ENCODE assay signal across 1 cellular context in the genomic region with DNA sequence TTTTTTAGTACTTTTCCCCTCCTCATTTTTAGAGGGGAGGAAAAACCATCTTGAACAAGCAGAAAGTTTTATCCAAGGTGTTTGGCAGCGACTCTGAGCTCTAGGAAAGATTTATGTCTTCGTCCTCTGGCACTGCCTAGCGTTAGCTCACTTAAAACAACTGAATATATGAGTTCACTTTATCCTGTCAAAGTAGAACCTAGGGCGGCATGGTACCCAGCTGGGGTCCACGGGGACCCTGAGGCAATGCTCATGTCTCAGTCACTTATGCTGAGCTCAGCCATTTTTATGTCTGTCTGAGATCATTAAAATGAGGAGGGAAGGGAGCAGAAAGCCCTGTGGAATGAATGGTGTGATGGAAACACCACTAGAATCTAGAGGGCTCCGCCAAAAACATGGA.
TF ChIP-seq lines count a peak whose summit lies in the region.

No MANE protein-coding gene starts in this region.

TF ChIP-seq in HepG2, 621 proteins besides CTCF, POLR2A, EP300 and RAD21:
- TF ChIP-seq, protein P1, sequence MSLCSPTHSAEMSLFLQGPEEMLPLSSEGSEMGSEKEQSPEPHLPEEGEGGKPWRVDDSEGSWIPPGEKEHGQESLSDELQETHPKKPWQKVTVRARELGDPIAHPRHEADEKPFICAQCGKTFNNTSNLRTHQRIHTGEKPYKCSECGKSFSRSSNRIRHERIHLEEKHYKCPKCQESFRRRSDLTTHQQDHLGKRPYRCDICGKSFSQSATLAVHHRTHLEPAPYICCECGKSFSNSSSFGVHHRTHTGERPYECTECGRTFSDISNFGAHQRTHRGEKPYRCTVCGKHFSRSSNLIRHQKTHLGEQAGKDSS (CRISPR knock-in tag; IDR thresholded peaks at IDR 0.05; ENCODE audit: borderline replicate concordance, low read depth), result no peak
- TF ChIP-seq, protein P2, sequence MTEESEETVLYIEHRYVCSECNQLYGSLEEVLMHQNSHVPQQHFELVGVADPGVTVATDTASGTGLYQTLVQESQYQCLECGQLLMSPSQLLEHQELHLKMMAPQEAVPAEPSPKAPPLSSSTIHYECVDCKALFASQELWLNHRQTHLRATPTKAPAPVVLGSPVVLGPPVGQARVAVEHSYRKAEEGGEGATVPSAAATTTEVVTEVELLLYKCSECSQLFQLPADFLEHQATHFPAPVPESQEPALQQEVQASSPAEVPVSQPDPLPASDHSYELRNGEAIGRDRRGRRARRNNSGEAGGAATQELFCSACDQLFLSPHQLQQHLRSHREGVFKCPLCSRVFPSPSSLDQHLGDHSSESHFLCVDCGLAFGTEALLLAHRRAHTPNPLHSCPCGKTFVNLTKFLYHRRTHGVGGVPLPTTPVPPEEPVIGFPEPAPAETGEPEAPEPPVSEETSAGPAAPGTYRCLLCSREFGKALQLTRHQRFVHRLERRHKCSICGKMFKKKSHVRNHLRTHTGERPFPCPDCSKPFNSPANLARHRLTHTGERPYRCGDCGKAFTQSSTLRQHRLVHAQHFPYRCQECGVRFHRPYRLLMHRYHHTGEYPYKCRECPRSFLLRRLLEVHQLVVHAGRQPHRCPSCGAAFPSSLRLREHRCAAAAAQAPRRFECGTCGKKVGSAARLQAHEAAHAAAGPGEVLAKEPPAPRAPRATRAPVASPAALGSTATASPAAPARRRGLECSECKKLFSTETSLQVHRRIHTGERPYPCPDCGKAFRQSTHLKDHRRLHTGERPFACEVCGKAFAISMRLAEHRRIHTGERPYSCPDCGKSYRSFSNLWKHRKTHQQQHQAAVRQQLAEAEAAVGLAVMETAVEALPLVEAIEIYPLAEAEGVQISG (CRISPR knock-in tag; IDR thresholded peaks at IDR 0.05), result no peak
- TF ChIP-seq, protein P3, sequence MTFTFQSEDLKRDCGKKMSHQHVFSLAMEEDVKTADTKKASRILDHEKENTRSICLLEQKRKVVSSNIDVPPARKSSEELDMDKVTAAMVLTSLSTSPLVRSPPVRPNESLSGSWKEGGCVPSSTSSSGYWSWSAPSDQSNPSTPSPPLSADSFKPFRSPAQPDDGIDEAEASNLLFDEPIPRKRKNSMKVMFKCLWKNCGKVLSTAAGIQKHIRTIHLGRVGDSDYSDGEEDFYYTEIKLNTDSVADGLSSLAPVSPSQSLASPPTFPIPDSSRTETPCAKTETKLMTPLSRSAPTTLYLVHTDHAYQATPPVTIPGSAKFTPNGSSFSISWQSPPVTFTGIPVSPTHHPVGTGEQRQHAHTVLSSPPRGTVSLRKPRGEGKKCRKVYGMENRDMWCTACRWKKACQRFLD (CRISPR knock-in tag; IDR thresholded peaks at IDR 0.05; ENCODE audit: borderline replicate concordance), result no peak
- peak; percentile 88 for TF ChIP-seq MAFF (IDR thresholded peaks at IDR 0.05; ENCODE audit: low read depth, low read length)
- no peak for TF ChIP-seq TBX2 (CRISPR knock-in tag; IDR thresholded peaks at IDR 0.05; ENCODE audit: borderline replicate concordance)
- TF ChIP-seq, protein P4, sequence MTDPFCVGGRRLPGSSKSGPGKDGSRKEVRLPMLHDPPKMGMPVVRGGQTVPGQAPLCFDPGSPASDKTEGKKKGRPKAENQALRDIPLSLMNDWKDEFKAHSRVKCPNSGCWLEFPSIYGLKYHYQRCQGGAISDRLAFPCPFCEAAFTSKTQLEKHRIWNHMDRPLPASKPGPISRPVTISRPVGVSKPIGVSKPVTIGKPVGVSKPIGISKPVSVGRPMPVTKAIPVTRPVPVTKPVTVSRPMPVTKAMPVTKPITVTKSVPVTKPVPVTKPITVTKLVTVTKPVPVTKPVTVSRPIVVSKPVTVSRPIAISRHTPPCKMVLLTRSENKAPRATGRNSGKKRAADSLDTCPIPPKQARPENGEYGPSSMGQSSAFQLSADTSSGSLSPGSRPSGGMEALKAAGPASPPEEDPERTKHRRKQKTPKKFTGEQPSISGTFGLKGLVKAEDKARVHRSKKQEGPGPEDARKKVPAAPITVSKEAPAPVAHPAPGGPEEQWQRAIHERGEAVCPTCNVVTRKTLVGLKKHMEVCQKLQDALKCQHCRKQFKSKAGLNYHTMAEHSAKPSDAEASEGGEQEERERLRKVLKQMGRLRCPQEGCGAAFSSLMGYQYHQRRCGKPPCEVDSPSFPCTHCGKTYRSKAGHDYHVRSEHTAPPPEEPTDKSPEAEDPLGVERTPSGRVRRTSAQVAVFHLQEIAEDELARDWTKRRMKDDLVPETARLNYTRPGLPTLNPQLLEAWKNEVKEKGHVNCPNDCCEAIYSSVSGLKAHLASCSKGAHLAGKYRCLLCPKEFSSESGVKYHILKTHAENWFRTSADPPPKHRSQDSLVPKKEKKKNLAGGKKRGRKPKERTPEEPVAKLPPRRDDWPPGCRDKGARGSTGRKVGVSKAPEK (CRISPR knock-in tag; IDR thresholded peaks at IDR 0.05; ENCODE audit: borderline replicate concordance), result no peak
- TF ChIP-seq, protein P5, sequence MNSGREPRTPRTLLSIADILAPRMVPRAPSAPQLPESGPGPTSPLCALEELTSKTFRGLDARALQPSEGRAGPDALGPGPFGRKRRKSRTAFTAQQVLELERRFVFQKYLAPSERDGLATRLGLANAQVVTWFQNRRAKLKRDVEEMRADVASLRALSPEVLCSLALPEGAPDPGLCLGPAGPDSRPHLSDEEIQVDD (CRISPR knock-in tag; IDR thresholded peaks at IDR 0.05; ENCODE audit: borderline replicate concordance), result no peak
- peak; percentile 92 to 93 for TF ChIP-seq MAFK (conservative IDR thresholded peaks at IDR 0.05 in 1 of 2, IDR thresholded peaks at IDR 0.05 in 1 of 2; ENCODE audit: low read length in 2 of 2)
- TF ChIP-seq, protein P6, sequence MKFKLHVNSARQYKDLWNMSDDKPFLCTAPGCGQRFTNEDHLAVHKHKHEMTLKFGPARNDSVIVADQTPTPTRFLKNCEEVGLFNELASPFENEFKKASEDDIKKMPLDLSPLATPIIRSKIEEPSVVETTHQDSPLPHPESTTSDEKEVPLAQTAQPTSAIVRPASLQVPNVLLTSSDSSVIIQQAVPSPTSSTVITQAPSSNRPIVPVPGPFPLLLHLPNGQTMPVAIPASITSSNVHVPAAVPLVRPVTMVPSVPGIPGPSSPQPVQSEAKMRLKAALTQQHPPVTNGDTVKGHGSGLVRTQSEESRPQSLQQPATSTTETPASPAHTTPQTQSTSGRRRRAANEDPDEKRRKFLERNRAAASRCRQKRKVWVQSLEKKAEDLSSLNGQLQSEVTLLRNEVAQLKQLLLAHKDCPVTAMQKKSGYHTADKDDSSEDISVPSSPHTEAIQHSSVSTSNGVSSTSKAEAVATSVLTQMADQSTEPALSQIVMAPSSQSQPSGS (CRISPR knock-in tag; IDR thresholded peaks at IDR 0.05), result no peak
- TF ChIP-seq ZNF567 (CRISPR knock-in tag; IDR thresholded peaks at IDR 0.05; ENCODE audit: borderline replicate concordance), result no peak
